8 cellular contexts compared by ENCODE assay signal in the genomic region with DNA sequence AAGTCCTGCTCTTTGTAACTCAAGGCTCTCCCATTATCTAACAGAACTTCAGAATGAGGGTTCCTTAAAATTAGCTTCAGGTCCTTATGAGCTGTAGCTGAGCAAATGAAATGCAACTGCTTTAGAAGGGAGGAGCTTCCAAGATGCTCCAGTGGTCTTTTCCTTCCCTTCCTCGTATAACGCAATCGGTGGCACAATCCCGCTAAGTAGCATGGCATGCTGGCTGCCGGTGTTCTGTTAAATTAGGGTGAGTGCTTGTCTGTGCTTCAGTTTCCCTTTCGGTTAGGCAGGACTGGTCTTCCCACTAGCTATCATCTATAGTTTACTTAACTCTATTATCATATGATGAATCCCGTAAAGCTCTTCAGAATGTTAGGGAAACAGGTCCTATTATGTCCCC. TPM values are rescaled to one million over a fixed set of nuclear protein-coding genes. Genes with fewer than 3 reads are reported as not detected.
DNase-seq lines count a peak whose midpoint lies in the region; ATAC-seq, FAIRE-seq and TF ChIP-seq lines count a peak whose summit lies in the region.

No MANE protein-coding gene starts in this region.

- WGBS in GM23248 (ENCODE audit: low coverage in 1 of 2, low lambda C conversion rate in 2 of 2, missing lambda C conversion rate in 2 of 2), 2 experiments: 46 to 49% methylated on average over 7 of the region's 7 CpGs

- no peak for FAIRE-seq in RCC 7860 (lab: Jason Lieb, UNC)

- DNase-seq in COLO668 (lab: John Stamatoyannopoulos, UW; ENCODE audit: unreplicated experiment) (peak; percentile 36), GM23248 (peak; percentile 4), RPMI8226 (peak; percentile 73), epithelial cell of prostate (ENCODE audit: low read depth, low spot score) (no peak), RCC 7860 (ENCODE audit: low spot score) (no peak)
- DNase-seq in NK-92 treated with Interleukin-12 subunit alpha and Interleukin-12 subunit beta, amount 100 ng/mL, for 24 hours (lab: John Stamatoyannopoulos, UW): no peak

- no peaks in the 10 kb centered on the region for H3K9me3 ChIP-seq in GM23248 (ENCODE audit: low read depth)

- no peaks in the 10 kb centered on the region for H3K9me2 ChIP-seq in GM23248 (ENCODE audit: insufficient read depth)

- H3K4me3 ChIP-seq in GM23248: peak overlapping the region; percentile 68

- no peak for ATAC-seq in GM18505 (IDR thresholded peaks at IDR 0.05; ENCODE audit: unreplicated experiment)

- in situ Hi-C loops in GM23248 (cut with MboI): no loop called here

- no peaks in the 10 kb centered on the region for H3F3A ChIP-seq in GM23248 (ENCODE audit: insufficient read depth)

- H3K27me3 ChIP-seq in GM23248 (replicated peaks; ENCODE audit: insufficient read depth): peaks cover 26% of the 10 kb centered on the region

- H3K9me3 Mint-ChIP-seq in nephron: no peaks in the 10 kb centered on the region

- peaks cover 7% of the 10 kb centered on the region; the same call in 1 of the 2 replicates for H3K4me1 ChIP-seq in GM23248 (ENCODE audit: insufficient read depth)

- H3K27ac ChIP-seq in GM23248: no peak overlapping the region
- peak overlapping the region; percentile 85 for H3K27ac ChIP-seq in epithelial cell of prostate

- peaks cover 13% of the 10 kb centered on the region for H3K4me1 Mint-ChIP-seq in nephron

- no peaks in the 10 kb centered on the region for H3K36me3 Mint-ChIP-seq in nephron (ENCODE audit: low read depth)

- no peaks in the 10 kb centered on the region for H3K79me2 ChIP-seq in GM23248 (ENCODE audit: insufficient read depth)

- no peak overlapping the region for H3K9ac ChIP-seq in GM23248

- H3K4me2 ChIP-seq in GM23248 (ENCODE audit: unreplicated experiment): peak overlapping the region; percentile 84

- peaks cover 64% of the 10 kb centered on the region for H3K27me3 Mint-ChIP-seq in nephron (ENCODE audit: low read depth)

- H3K4me3 Mint-ChIP-seq in nephron: peak overlapping the region; percentile 88 to 91 (median 90)

- no peaks in the 10 kb centered on the region for H3K36me3 ChIP-seq in GM23248 (ENCODE audit: low read depth)

- H3K27ac Mint-ChIP-seq in nephron: no peak overlapping the region

- H2AFZ ChIP-seq in GM23248: peak overlapping the region; percentile 71; the same call in 1 of the 2 replicates

- no peak for TF ChIP-seq CTCF in nephron (IDR thresholded peaks at IDR 0.05; ENCODE audit: unreplicated experiment in 3 of 3)

- TF ChIP-seq POLR2A in GM18505 (IDR thresholded peaks at IDR 0.05; ENCODE audit: borderline replicate concordance, extremely low read depth, insufficient read depth, insufficient read length): no peak

- H4K20me1 ChIP-seq in GM23248 (ENCODE audit: insufficient read depth): no peaks in the 10 kb centered on the region

RNA-seq across cellular contexts. Expression of gene KIAA0040, which starts 0.9 kb away (rescaled TPM):
- 0.22 TPM in 1 of 2 replicates, not detected in the other for total RNA-seq in GM23248 (2014; rRNA removed; shearing (Covaris generic))
- polyA plus RNA-seq in GM23248 (2016; fragmentation: Nextera tagmentation; extraction: Ambion mirVana): 0.04 and 0.08 TPM in 2 replicates

Comparison
In these comparisons a context has a peak if more than half of its experiments do, and no peak if none do; other contexts are left out.
1. DNase-seq: peak in COLO668 (single experiment), GM23248 (single experiment) and RPMI8226 (single experiment); none in epithelial cell of prostate (single experiment), RCC 7860 (single experiment) and NK-92 treated with Interleukin-12 subunit alpha and Interleukin-12 subunit beta, amount 100 ng/mL, for 24 hours (single experiment).